In the genomic region with DNA sequence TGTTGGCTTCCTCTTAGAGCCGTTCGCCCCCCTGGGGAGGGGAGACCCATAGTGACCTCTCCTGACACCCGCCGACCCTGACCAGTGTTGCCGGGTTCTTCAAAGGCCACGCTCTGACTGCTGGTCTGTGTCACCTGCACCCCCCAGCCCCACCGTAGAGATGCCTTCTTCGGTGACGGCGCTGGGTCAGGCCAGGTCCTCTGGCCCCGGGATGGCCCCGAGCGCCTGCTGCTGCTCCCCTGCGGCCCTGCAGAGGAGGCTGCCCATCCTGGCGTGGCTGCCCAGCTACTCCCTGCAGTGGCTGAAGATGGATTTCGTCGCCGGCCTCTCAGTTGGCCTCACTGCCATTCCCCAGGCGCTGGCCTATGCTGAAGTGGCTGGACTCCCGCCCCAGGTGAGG, we compare ENCODE assay signal across 9 cellular contexts. TPM values are rescaled to one million over a fixed set of nuclear protein-coding genes. Genes with fewer than 3 reads are reported as not detected.
DNase-seq lines count a peak whose midpoint lies in the region; ATAC-seq and TF ChIP-seq lines count a peak whose summit lies in the region.
"Had no signal": no experiment of that assay in that cellular context is flagged by ENCODE, and none has a peak within 500 bp of the region (broad histone marks: within the 10 kb centered on the region; RNA-seq: fewer than 3 reads in every experiment).

No MANE protein-coding gene starts in this region.

- DNase-seq in heart left ventricle, result no peak
- no peak for DNase-seq in Right ventricle myocardium superior
- DNase-seq in naive B cell, result no peak
- DNase-seq in uterus, result no peak
- DNase-seq in GDM1 (lab: John Stamatoyannopoulos, UW), result no peak
- DNase-seq in C1 segment of cervical spinal cord (lab: John Stamatoyannopoulos, UW), result no peak
- no peak for DNase-seq in globus pallidus (ENCODE audit: low spot score)

- peaks cover 0 to 9% (median 7%) of the 10 kb centered on the region in 3 donors for H3K27me3 Mint-ChIP-seq in naive B cell

- TF ChIP-seq CTCF in heart left ventricle (IDR thresholded peaks at IDR 0.05) (no peak), uterus (IDR thresholded peaks at IDR 0.05) (no peak)

- no peaks in the 10 kb centered on the region for H3K9me3 Mint-ChIP-seq in naive B cell

- peaks cover 9 to 18% of the 10 kb centered on the region in 2 donors for H3K36me3 Mint-ChIP-seq in naive B cell

- H3K36me3 ChIP-seq in heart left ventricle, result peaks cover 0 to 20% (median 4%) of the 10 kb centered on the region in 9 donors
- H3K36me3 ChIP-seq in duodenal mucosa (ENCODE audit: control insufficient read depth in 1 of 2, insufficient read depth in 2 of 2, low read length in 2 of 2), result peaks cover 0 to 10% of the 10 kb centered on the region in 2 donors
- H3K36me3 ChIP-seq in uterus, result no peaks in the 10 kb centered on the region

- 70 to 81% (median 75%) methylated on average over 13 to 20 of the region's 20 CpGs for WGBS in heart left ventricle, 4 donors

- H3K27ac Mint-ChIP-seq in naive B cell, result peak overlapping the region in 3 of 6 donors; percentile 74 to 92 (median 89)

- intact Hi-C loops in heart left ventricle (cut with DNase I) (loop anchor here in 3 of 10 donors (2.0 to 5.0 kb wide), 3 partner anchors 41 to 75 kb away; a partner anchor contains a TSS), Right ventricle myocardium superior (cut with DNase I) (no loop called here), uterus (cut with DNase I; ENCODE audit: low total_unique reads) (no loop called here)

- ATAC-seq in heart left ventricle (no peak), Right ventricle myocardium superior (ENCODE audit: poor library complexity) (no peak), naive B cell (ENCODE audit: low read depth in 2 of 2) (no peak)

- no peaks in the 10 kb centered on the region for H3K9me3 ChIP-seq in heart left ventricle
- no peaks in the 10 kb centered on the region for H3K9me3 ChIP-seq in duodenal mucosa (ENCODE audit: control insufficient read depth in 1 of 2, low read length in 2 of 2)
- H3K9me3 ChIP-seq in uterus, result no peaks in the 10 kb centered on the region

- H3K9ac ChIP-seq in duodenal mucosa (ENCODE audit: low read depth in 1 of 2, low read length in 2 of 2), result no peak overlapping the region

- peak overlapping the region in 1 of 12 donors; percentile 89 for H3K27ac ChIP-seq in heart left ventricle
- H3K27ac ChIP-seq in duodenal mucosa (ENCODE audit: low read depth, low read length), result no peak overlapping the region
- H3K27ac ChIP-seq in uterus, result peak overlapping the region; percentile 84 to 86

- H3K4me3 Mint-ChIP-seq in naive B cell, result peak overlapping the region; percentile 79 to 98 (median 88)

- H3K27me3 ChIP-seq in heart left ventricle (no peaks in the 10 kb centered on the region), duodenal mucosa (ENCODE audit: control insufficient read depth in 1 of 2, insufficient read depth in 2 of 2, low read length in 2 of 2) (no peaks in the 10 kb centered on the region), uterus (no peaks in the 10 kb centered on the region)

- H3K4me1 ChIP-seq in heart left ventricle (peaks cover 0 to 31% (median 15%) of the 10 kb centered on the region in 12 donors), duodenal mucosa (ENCODE audit: control insufficient read depth in 1 of 2, insufficient read depth in 2 of 2, low read length in 2 of 2) (peaks cover 4 to 32% of the 10 kb centered on the region in 2 donors), uterus (peaks cover 0 to 6% of the 10 kb centered on the region in 2 donors)

- H3K4me3 ChIP-seq in heart left ventricle (peak overlapping the region in 11 of 12 donors; percentile 89 to 100 (median 97)), duodenal mucosa (ENCODE audit: low read depth in 1 of 2, low read length in 2 of 2) (peak overlapping the region; percentile 84 to 91), uterus (peak overlapping the region; percentile 83 to 99)

- H3K4me1 Mint-ChIP-seq in naive B cell, result peaks cover 21 to 28% (median 22%) of the 10 kb centered on the region in 3 donors

- TF ChIP-seq POLR2A in heart left ventricle (IDR thresholded peaks at IDR 0.05), result no peak
- TF ChIP-seq POLR2A in uterus (IDR thresholded peaks at IDR 0.05), result no peak

RNA-seq across cellular contexts. Expression of a gene that starts 1.2 kb away (rescaled TPM):
- 10 to 100 TPM in 2 of 9 donors, 1 to 10 TPM in 7; 2.4 to 13.0 (median 4.6) TPM for total RNA-seq in heart left ventricle
- polyA plus RNA-seq in heart left ventricle, result 1 to 10 TPM; 2.7 to 3.4 TPM
- 5.1 TPM for total RNA-seq in Right ventricle myocardium superior
- 1 to 10 TPM; 1.6 to 9.5 (median 7.4) TPM for polyA plus RNA-seq in naive B cell (ENCODE audit: low read depth in 6 of 6)
- total RNA-seq in uterus, result 10 to 100 TPM in 3 of 4 donors, 1 to 10 TPM in 1; 10.0 to 38.7 (median 16.0) TPM

RNA-seq across cellular contexts. Expression of a gene that starts 1.3 kb away (rescaled TPM):
- total RNA-seq in heart left ventricle (10 to 100 TPM in 8 of 9 donors, 1 to 10 TPM in 1; 6.4 to 27.0 (median 14.9) TPM), Right ventricle myocardium superior (13.4 TPM), uterus (10 to 100 TPM; 14.4 to 39.7 (median 38.4) TPM)
- polyA plus RNA-seq in heart left ventricle (10 to 100 TPM; 11.9 to 12.8 TPM), naive B cell (ENCODE audit: low read depth in 6 of 6) (10 to 100 TPM; 12.3 to 38.5 (median 22.4) TPM)

RNA-seq across cellular contexts. Expression of a gene that starts 39.3 kb away (rescaled TPM):
- total RNA-seq in heart left ventricle (100 to 1,000 TPM in 1 of 9 donors, 10 to 100 TPM in 8; 24.2 to 167 (median 32.7) TPM), Right ventricle myocardium superior (29.9 TPM), uterus (100 to 1,000 TPM in 3 of 4 donors, 10 to 100 TPM in 1; 90.5 to 186 (median 142) TPM)
- polyA plus RNA-seq in heart left ventricle (10 to 100 TPM; 23.1 to 31.4 TPM), naive B cell (ENCODE audit: low read depth in 6 of 6) (10 to 100 TPM in 5 of 6 donors, 1 to 10 TPM in 1; 9.2 to 34.7 (median 18.3) TPM)

RNA-seq across cellular contexts. Expression of a gene that starts 51.6 kb away (rescaled TPM):
- total RNA-seq in heart left ventricle (under 1 TPM in 4 of 9 donors, not detected in 5; 0.18 to 0.44 (median 0.19) TPM), Right ventricle myocardium superior (not detected), uterus (1 to 10 TPM in 1 of 4 donors, under 1 TPM in 1, not detected in 2; 0.43 to 1.4 TPM)
- polyA plus RNA-seq in heart left ventricle (under 1 TPM; 0.11 to 0.19 TPM), naive B cell (ENCODE audit: low read depth in 6 of 6) (not detected)
- total RNA-seq: pulmonary artery endothelial cell had no signal
